In genomic region chr22:35656284-35656752, GRCh38 we compare ENCODE assay signal across 17 cellular contexts. TPM values are rescaled to one million over a fixed set of nuclear protein-coding genes. Genes with fewer than 3 reads are reported as not detected.
DNase-seq lines count a peak whose midpoint lies in the region; ATAC-seq and TF ChIP-seq lines count a peak whose summit lies in the region.
"Had no signal": no experiment of that assay in that cellular context is flagged by ENCODE, and none has a peak within 500 bp of the region (broad histone marks: within the 10 kb centered on the region; RNA-seq: fewer than 3 reads in every experiment).

No MANE protein-coding gene starts in this region.

- peaks cover 60% of the 10 kb centered on the region for H3K36me3 Mint-ChIP-seq in activated CD4-positive, alpha-beta memory T cell treated with anti-CD3 and anti-CD28 coated beads for 36 hours
- peaks cover 95% of the 10 kb centered on the region for H3K36me3 Mint-ChIP-seq in activated CD4-positive, alpha-beta memory T cell treated with anti-CD3 and anti-CD28 coated beads, Interleukin-2, amount 10 ng/mL, durations not matched to agents 7 days and 5 days (ENCODE audit: low read depth)
- H3K36me3 Mint-ChIP-seq in chondrocyte (ENCODE audit: low read depth), result peaks cover 8% of the 10 kb centered on the region
- peaks cover 39% of the 10 kb centered on the region for H3K36me3 Mint-ChIP-seq in osteocyte (ENCODE audit: unreplicated experiment)

- CTCF ChIA-PET in activated CD4-positive, alpha-beta memory T cell treated with anti-CD3 and anti-CD28 coated beads for 36 hours (lab: Charles Lee), result no interaction called here
- CTCF ChIA-PET in activated CD4-positive, alpha-beta memory T cell treated with anti-CD3 and anti-CD28 coated beads, Interleukin-2, amount 10 ng/mL, durations not matched to agents 7 days and 5 days (lab: Charles Lee), result interaction anchor here (1.1 kb wide), 1 partner anchor 305 kb away, joined by 3 read pairs; no protein-coding TSS in a partner anchor

- H3K27ac Mint-ChIP-seq in activated CD4-positive, alpha-beta memory T cell treated with anti-CD3 and anti-CD28 coated beads for 36 hours, result peak overlapping the region; percentile 10
- H3K27ac Mint-ChIP-seq in activated CD4-positive, alpha-beta memory T cell treated with anti-CD3 and anti-CD28 coated beads, Interleukin-2, amount 10 ng/mL, durations not matched to agents 7 days and 5 days, result no peak overlapping the region
- H3K27ac Mint-ChIP-seq in chondrocyte (ENCODE audit: unreplicated experiment), result peak overlapping the region; percentile 58
- H3K27ac Mint-ChIP-seq in osteocyte (ENCODE audit: unreplicated experiment), result no peak overlapping the region

- H3K9ac ChIP-seq in colonic mucosa (ENCODE audit: low read depth in 2 of 2, low read length in 2 of 2), result no peak overlapping the region

- POLR2A ChIA-PET in activated CD4-positive, alpha-beta memory T cell treated with anti-CD3 and anti-CD28 coated beads for 36 hours (lab: Charles Lee), result interaction anchor here (4.0 kb wide), 1 partner anchor 8 kb away, joined by 24 read pairs; the partner anchor contains the start of gene APOL6
- POLR2A ChIA-PET in activated CD4-positive, alpha-beta memory T cell treated with anti-CD3 and anti-CD28 coated beads, Interleukin-2, amount 10 ng/mL, durations not matched to agents 7 days and 5 days (lab: Charles Lee), result interaction anchor here (1.9 kb wide), 1 partner anchor 8 kb away, joined by 7 read pairs; the partner anchor contains the start of gene APOL6

- H3K27me3 Mint-ChIP-seq in activated CD4-positive, alpha-beta memory T cell treated with anti-CD3 and anti-CD28 coated beads for 36 hours, result no peaks in the 10 kb centered on the region
- no peaks in the 10 kb centered on the region for H3K27me3 Mint-ChIP-seq in activated CD4-positive, alpha-beta memory T cell treated with anti-CD3 and anti-CD28 coated beads, Interleukin-2, amount 10 ng/mL, durations not matched to agents 7 days and 5 days
- H3K27me3 Mint-ChIP-seq in chondrocyte (ENCODE audit: low read depth) (no peaks in the 10 kb centered on the region), osteocyte (ENCODE audit: unreplicated experiment) (no peaks in the 10 kb centered on the region)

- no peak overlapping the region for H3K27ac ChIP-seq in colonic mucosa
- H3K27ac ChIP-seq: body of pancreas, prostate gland, transverse colon had no signal

- H3K4me1 Mint-ChIP-seq in activated CD4-positive, alpha-beta memory T cell treated with anti-CD3 and anti-CD28 coated beads for 36 hours (ENCODE audit: low read depth), result peaks cover 78% of the 10 kb centered on the region
- H3K4me1 Mint-ChIP-seq in activated CD4-positive, alpha-beta memory T cell treated with anti-CD3 and anti-CD28 coated beads, Interleukin-2, amount 10 ng/mL, durations not matched to agents 7 days and 5 days, result peaks cover 74% of the 10 kb centered on the region
- peaks cover 16% of the 10 kb centered on the region for H3K4me1 Mint-ChIP-seq in chondrocyte (ENCODE audit: low read depth)
- peaks cover 23% of the 10 kb centered on the region for H3K4me1 Mint-ChIP-seq in osteocyte (ENCODE audit: unreplicated experiment)

- peaks cover 19% of the 10 kb centered on the region for H3K36me3 ChIP-seq in colonic mucosa

- ATAC-seq in HG03139 (IDR thresholded peaks at IDR 0.05; ENCODE audit: unreplicated experiment) (no peak), GM21381 (IDR thresholded peaks at IDR 0.05; ENCODE audit: unreplicated experiment) (no peak)
- ATAC-seq: body of pancreas had no signal

- no peaks in the 10 kb centered on the region for H3K4me1 ChIP-seq in colonic mucosa
- H3K4me1 ChIP-seq: body of pancreas, prostate gland had no signal

- H3K4me3 ChIP-seq in colonic mucosa, result no peak overlapping the region
- H3K4me3 ChIP-seq: body of pancreas, prostate gland, spleen, transverse colon had no signal

- no peaks in the 10 kb centered on the region for H3K9me3 ChIP-seq in colonic mucosa
- H3K9me3 ChIP-seq: body of pancreas, prostate gland, transverse colon had no signal

- H3K27me3 ChIP-seq in colonic mucosa, result no peaks in the 10 kb centered on the region
- H3K27me3 ChIP-seq: body of pancreas, spleen, transverse colon had no signal

- H3K4me3 Mint-ChIP-seq in activated CD4-positive, alpha-beta memory T cell treated with anti-CD3 and anti-CD28 coated beads for 36 hours, result no peak overlapping the region
- H3K4me3 Mint-ChIP-seq in activated CD4-positive, alpha-beta memory T cell treated with anti-CD3 and anti-CD28 coated beads, Interleukin-2, amount 10 ng/mL, durations not matched to agents 7 days and 5 days, result no peak overlapping the region
- H3K4me3 Mint-ChIP-seq in chondrocyte (ENCODE audit: unreplicated experiment) (no peak overlapping the region), osteocyte (ENCODE audit: unreplicated experiment) (no peak overlapping the region)

- DNase-seq in activated CD4-positive, alpha-beta memory T cell treated with anti-CD3 and anti-CD28 coated beads for 36 hours, result no peak
- no peak for DNase-seq in activated CD4-positive, alpha-beta memory T cell treated with anti-CD3 and anti-CD28 coated beads, Interleukin-2, amount 10 ng/mL, durations not matched to agents 7 days and 5 days
- DNase-seq in NCI-H69 (lab: John Stamatoyannopoulos, UW) (peak; percentile 28), chondrocyte (ENCODE audit: low spot score) (no peak), osteocyte (ENCODE audit: extremely low spot score, unreplicated experiment) (peak; percentile 34), colonic mucosa (no peak)
- DNase-seq: activated CD4-positive, alpha-beta T cell treated with anti-CD3 and anti-CD28 coated beads, Interleukin-2, amount 50 U/mL, for 4 hours; body of pancreas; MV-4-11; NCI-H226; SIG-M5; spleen; stimulated activated naive CD4-positive, alpha-beta T cell; transverse colon had no signal

- intact Hi-C loops in activated CD4-positive, alpha-beta memory T cell treated with anti-CD3 and anti-CD28 coated beads for 36 hours (cut with micrococcal nuclease), result no loop called here
- intact Hi-C loops in colonic mucosa (cut with DNase I), result no loop called here

- peaks cover 20% of the 10 kb centered on the region for H3K9me3 Mint-ChIP-seq in activated CD4-positive, alpha-beta memory T cell treated with anti-CD3 and anti-CD28 coated beads for 36 hours
- peaks cover 5% of the 10 kb centered on the region for H3K9me3 Mint-ChIP-seq in activated CD4-positive, alpha-beta memory T cell treated with anti-CD3 and anti-CD28 coated beads, Interleukin-2, amount 10 ng/mL, durations not matched to agents 7 days and 5 days
- peaks cover 4% of the 10 kb centered on the region for H3K9me3 Mint-ChIP-seq in chondrocyte (ENCODE audit: low read depth)
- H3K9me3 Mint-ChIP-seq in osteocyte (ENCODE audit: unreplicated experiment), result peaks cover 3% of the 10 kb centered on the region

- TF ChIP-seq CTCF in chondrocyte (IDR thresholded peaks at IDR 0.05), result no peak
- no peak for TF ChIP-seq CTCF in osteocyte (IDR thresholded peaks at IDR 0.05)
- no peak for TF ChIP-seq CTCF in colonic mucosa (IDR thresholded peaks at IDR 0.05)

RNA-seq across cellular contexts. Expression of gene APOL6, which starts 8.1 kb away (rescaled TPM):
- total RNA-seq in activated CD4-positive, alpha-beta memory T cell treated with anti-CD3 and anti-CD28 coated beads for 36 hours, result 10 to 100 TPM; 26.7 to 27.7 TPM
- total RNA-seq in activated CD4-positive, alpha-beta memory T cell treated with anti-CD3 and anti-CD28 coated beads, Interleukin-2, amount 10 ng/mL, durations not matched to agents 7 days and 5 days, result 10 to 100 TPM; 72.4 to 75.6 TPM
- total RNA-seq in chondrocyte (2.1 to 4.6 TPM (median 4.6 TPM) in 3 replicates), osteocyte (11.8 and 14.3 TPM in 2 replicates), colonic mucosa (10 to 100 TPM; 31.4 to 40.3 TPM)

RNA-seq across cellular contexts. Expression of gene MB, which starts 39.2 kb away (rescaled TPM):
- not detected for total RNA-seq in activated CD4-positive, alpha-beta memory T cell treated with anti-CD3 and anti-CD28 coated beads for 36 hours
- total RNA-seq in activated CD4-positive, alpha-beta memory T cell treated with anti-CD3 and anti-CD28 coated beads, Interleukin-2, amount 10 ng/mL, durations not matched to agents 7 days and 5 days, result not detected
- total RNA-seq in chondrocyte, result not detected in 3 replicates
- not detected in 2 replicates for total RNA-seq in osteocyte
- 1 to 10 TPM; 2.9 to 8.8 TPM for total RNA-seq in colonic mucosa

Comparison
In these comparisons a context has a peak if more than half of its experiments do, and no peak if none do; other contexts are left out.
1. H3K27ac Mint-ChIP-seq: peak in activated CD4-positive, alpha-beta memory T cell treated with anti-CD3 and anti-CD28 coated beads for 36 hours (single experiment) and chondrocyte (single experiment); none in activated CD4-positive, alpha-beta memory T cell treated with anti-CD3 and anti-CD28 coated beads, Interleukin-2, amount 10 ng/mL, durations not matched to agents 7 days and 5 days (single experiment) and osteocyte (single experiment).
2. DNase-seq: peak in NCI-H69 (single experiment) and osteocyte (single experiment); none in activated CD4-positive, alpha-beta memory T cell treated with anti-CD3 and anti-CD28 coated beads for 36 hours (single experiment), activated CD4-positive, alpha-beta memory T cell treated with anti-CD3 and anti-CD28 coated beads, Interleukin-2, amount 10 ng/mL, durations not matched to agents 7 days and 5 days (single experiment), chondrocyte (single experiment) and colonic mucosa (single experiment).